In genomic region chr4:74402692-74403460, GRCh38 we compare ENCODE assay signal across 13 cellular contexts. TPM values are rescaled to one million over a fixed set of nuclear protein-coding genes. Genes with fewer than 3 reads are reported as not detected.
DNase-seq lines count a peak whose midpoint lies in the region; ATAC-seq lines count a peak whose summit lies in the region.
"Had no signal": no experiment of that assay in that cellular context is flagged by ENCODE, and none has a peak within 500 bp of the region (broad histone marks: within the 10 kb centered on the region; RNA-seq: fewer than 3 reads in every experiment).

No MANE protein-coding gene starts in this region.

- ATAC-seq in GM19452 (IDR thresholded peaks at IDR 0.05; ENCODE audit: unreplicated experiment): peak; percentile 97
- peak; percentile 99 for ATAC-seq in HG02943 (IDR thresholded peaks at IDR 0.05; ENCODE audit: low read depth, unreplicated experiment)
- no peak for ATAC-seq in activated T-cell treated with anti-CD3 and anti-CD28 coated beads, Interleukin-2, amount 50 U/mL, for 72 hours (replicated peaks in 1 of 2)

- H3K27ac Mint-ChIP-seq in activated T-cell treated with anti-CD3 and anti-CD28 coated beads, Interleukin-2, amount 50 U/mL, for 72 hours: no peak overlapping the region

- H3K36me3 Mint-ChIP-seq in activated T-cell treated with anti-CD3 and anti-CD28 coated beads, Interleukin-2, amount 50 U/mL, for 72 hours (ENCODE audit: insufficient read depth in 2 of 2): no peaks in the 10 kb centered on the region

- H3K27me3 Mint-ChIP-seq in activated T-cell treated with anti-CD3 and anti-CD28 coated beads, Interleukin-2, amount 50 U/mL, for 72 hours (ENCODE audit: low read depth): no peaks in the 10 kb centered on the region

- no peak overlapping the region for H3K4me3 Mint-ChIP-seq in activated T-cell treated with anti-CD3 and anti-CD28 coated beads, Interleukin-2, amount 50 U/mL, for 72 hours

- H3K4me1 Mint-ChIP-seq in activated T-cell treated with anti-CD3 and anti-CD28 coated beads, Interleukin-2, amount 50 U/mL, for 72 hours (ENCODE audit: low read depth): no peaks in the 10 kb centered on the region

- no peaks in the 10 kb centered on the region for H3K9me3 Mint-ChIP-seq in activated T-cell treated with anti-CD3 and anti-CD28 coated beads, Interleukin-2, amount 50 U/mL, for 72 hours

- DNase-seq in CD1c-positive myeloid dendritic cell (ENCODE audit: extremely low spot score) (peak; percentile 10), MV-4-11 (lab: John Stamatoyannopoulos, UW) (peak; percentile 26), NCI-H1092 (lab: John Stamatoyannopoulos, UW) (no peak)
- no peak for DNase-seq in activated CD4-positive, alpha-beta T cell treated with anti-CD3 and anti-CD28 coated beads, Interleukin-2, amount 50 U/mL, for 4 hours
- DNase-seq in activated T-cell treated with anti-CD3 and anti-CD28 coated beads, Interleukin-2, amount 50 U/mL, for 72 hours: no peak
- DNase-seq in stimulated activated naive CD4-positive, alpha-beta T cell treated with Interleukin-2 at 50 U/mL for 16 hours (lab: John Stamatoyannopoulos, UW): no peak
- DNase-seq: activated CD8-positive, alpha-beta memory T cell treated with anti-CD3 and anti-CD28 coated beads for 24 hours; NCI-H1930; sigmoid colon had no signal

RNA-seq across cellular contexts. Expression of gene EREG, which starts 37.9 kb away (rescaled TPM):
- under 1 TPM in 1 of 2 donors, not detected in 1; 0.07 TPM for total RNA-seq in activated T-cell treated with anti-CD3 and anti-CD28 coated beads, Interleukin-2, amount 50 U/mL, for 72 hours
- total RNA-seq: G401 had no signal

RNA-seq across cellular contexts. Expression of gene AREG, which starts 42.1 kb away (rescaled TPM):
- 1 to 10 TPM; 4.8 to 7.5 TPM for total RNA-seq in activated T-cell treated with anti-CD3 and anti-CD28 coated beads, Interleukin-2, amount 50 U/mL, for 72 hours
- total RNA-seq: A673, G401 had no signal

Comparison
In these comparisons a context has a peak if more than half of its experiments do, and no peak if none do; other contexts are left out.
1. DNase-seq: peak in CD1c-positive myeloid dendritic cell (single experiment) and MV-4-11 (single experiment); none in activated CD4-positive, alpha-beta T cell treated with anti-CD3 and anti-CD28 coated beads, Interleukin-2, amount 50 U/mL, for 4 hours (0 of 2), activated T-cell treated with anti-CD3 and anti-CD28 coated beads, Interleukin-2, amount 50 U/mL, for 72 hours (0 of 2), NCI-H1092 (single experiment) and stimulated activated naive CD4-positive, alpha-beta T cell treated with Interleukin-2 at 50 U/mL for 16 hours (single experiment).
2. ATAC-seq: peak in GM19452 (single experiment) and HG02943 (single experiment); none in activated T-cell treated with anti-CD3 and anti-CD28 coated beads, Interleukin-2, amount 50 U/mL, for 72 hours (0 of 2).